26 cellular contexts compared by ENCODE assay signal in the genomic region with DNA sequence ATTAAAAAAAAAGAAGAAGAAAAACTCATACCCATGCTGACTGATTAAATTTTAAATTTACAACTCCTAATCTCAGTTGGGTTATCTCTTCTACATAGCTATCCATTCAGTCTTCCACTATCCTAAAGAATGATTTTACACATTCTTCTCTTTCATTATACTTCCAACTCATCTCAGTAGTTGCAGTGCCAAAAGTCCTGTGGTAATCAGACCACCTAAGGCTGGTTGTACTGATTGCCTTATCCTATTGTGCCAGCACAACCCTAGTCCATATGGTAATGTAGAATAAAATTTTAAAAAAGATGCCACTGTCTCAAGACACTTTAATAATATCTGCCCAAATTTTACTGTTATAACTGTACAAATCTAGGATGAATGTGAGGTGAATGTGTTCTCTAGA.
"Had no signal": no experiment of that assay in that cellular context is flagged by ENCODE, and none has a peak within 500 bp of the region (broad histone marks: within the 10 kb centered on the region; RNA-seq: fewer than 3 reads in every experiment).

No MANE protein-coding gene starts in this region.

- DNase-seq: activated B cell treated with CpG ODN at 0.5 μM for 24 hours; activated CD4-positive, alpha-beta memory T cell treated with anti-CD3 and anti-CD28 coated beads for 36 hours; activated CD4-positive, alpha-beta T cell treated with anti-CD3 and anti-CD28 coated beads for 4 hours; activated CD4-positive, alpha-beta T cell treated with anti-CD3 and anti-CD28 coated beads, Interleukin-2, amount 10 ng/mL, durations not matched to agents 24 days and 14 days; activated CD4-positive, alpha-beta T cell treated with anti-CD3 and anti-CD28 coated beads, Interleukin-2, amount 50 U/mL, for 1 hour; activated CD4-positive, alpha-beta T cell treated with anti-CD3 and anti-CD28 coated beads, Interleukin-2, amount 50 U/mL, for 4 hours; activated CD4-positive, CD25-positive, alpha-beta regulatory T cell treated with anti-CD3 and anti-CD28 coated beads, Interleukin-2, amount 50 U/mL, for 72 hours; activated CD8-positive, alpha-beta memory T cell treated with anti-CD3 and anti-CD28 coated beads, Interleukin-2, amount 50 U/mL, for 4 hours; activated CD8-positive, alpha-beta T cell treated with anti-CD3 and anti-CD28 coated beads for 36 hours; activated effector memory CD4-positive, alpha-beta T cell treated with Interleukin-2 at 50 U/mL for 16 hours; activated gamma-delta T cell; activated naive CD4-positive, alpha-beta T cell treated with anti-CD3 and anti-CD28 coated beads, Interleukin-2, amount 10 ng/mL, durations not matched to agents 7 days and 5 days; activated naive CD4-positive, alpha-beta T cell treated with Interleukin-2 at 50 U/mL for 16 hours; activated naive CD8-positive, alpha-beta T cell treated with anti-CD3 and anti-CD28 coated beads, Interleukin-2, amount 10 ng/mL, durations not matched to agents 7 days and 5 days; activated naive CD8-positive, alpha-beta T cell treated with anti-CD3 and anti-CD28 coated beads, Interleukin-2, amount 50 U/mL, for 24 hours; activated T-cell treated with anti-CD3 and anti-CD28 coated beads for 4 hours; activated T-cell treated with anti-CD3 and anti-CD28 coated beads, Interleukin-2, amount 50 U/mL, for 1 hour; activated T-cell treated with anti-CD3 and anti-CD28 coated beads, Interleukin-2, amount 50 U/mL, for 48 hours; amygdala; anterior cingulate cortex; T-helper 1 cell; T-helper 2 cell; T-helper 9 cell had no signal

- H3K27ac ChIP-seq: ascending aorta, cardiac muscle cell, VCaP had no signal

- H3K27me3 ChIP-seq: ascending aorta, cardiac muscle cell had no signal

- H3K4me3 ChIP-seq: ascending aorta, cardiac muscle cell had no signal

- ATAC-seq: activated CD8-positive, alpha-beta T cell treated with anti-CD3 and anti-CD28 coated beads for 36 hours; activated naive CD8-positive, alpha-beta T cell treated with anti-CD3 and anti-CD28 coated beads, Interleukin-2, amount 50 U/mL, for 24 hours had no signal

- H3K4me1 ChIP-seq: ascending aorta had no signal

- H3K36me3 ChIP-seq: ascending aorta, cardiac muscle cell had no signal
